Comparison of ENCODE assay signal across 20 cellular contexts in the genomic region with DNA sequence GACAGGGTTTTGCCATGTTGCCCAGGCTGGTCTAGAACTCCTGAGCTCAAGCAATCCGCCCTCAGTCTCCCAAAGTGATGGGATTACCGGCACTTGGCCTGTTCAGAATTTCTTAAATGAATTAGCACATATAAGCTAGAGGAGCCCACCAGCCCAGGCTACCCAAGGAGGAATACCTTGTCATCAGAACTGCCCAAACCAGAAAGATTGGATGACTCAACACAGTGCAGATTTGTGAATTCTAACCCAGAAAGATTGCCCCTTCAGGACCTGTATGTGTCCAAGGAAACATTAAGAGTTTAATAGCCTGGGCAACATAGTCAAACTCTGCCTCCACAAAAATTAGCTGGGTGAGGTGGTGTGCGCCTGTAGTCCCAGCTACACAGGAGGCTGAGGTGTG.
"Had no signal": no experiment of that assay in that cellular context is flagged by ENCODE, and none has a peak within 500 bp of the region (broad histone marks: within the 10 kb centered on the region; RNA-seq: fewer than 3 reads in every experiment).

No MANE protein-coding gene starts in this region.

- H3K4me1 ChIP-seq: esophagus squamous epithelium, right atrium auricular region, sigmoid colon, testis, transverse colon had no signal

- H3K4me3 Mint-ChIP-seq: dendritic cell treated with granulocyte-macrophage colony-stimulating factor and Interleukin-4, amounts not matched to agents 40 ng/mL and 50 ng/mL, for 4 days; effector memory CD8-positive, alpha-beta T cell; natural killer cell; neural crest cell; stimulated activated naive B cell treated with anti-CD40 and anti-IgM and Interleukin-4, amounts not matched to agents 10 μg/mL and 1 μg/mL and 100 μg/mL, for 72 hours; stimulated activated naive CD8-positive, alpha-beta T cell treated with anti-CD3 and anti-CD28 coated beads, Interleukin-15, amount 100 ng/mL, for 72 hours had no signal

- H3K36me3 ChIP-seq: esophagus squamous epithelium, ovary, right atrium auricular region, sigmoid colon, transverse colon had no signal

- H3K4me1 Mint-ChIP-seq: natural killer cell; stimulated activated naive B cell treated with anti-CD40 and anti-IgM and Interleukin-4, amounts not matched to agents 10 μg/mL and 1 μg/mL and 100 μg/mL, for 72 hours; stimulated activated naive CD8-positive, alpha-beta T cell treated with anti-CD3 and anti-CD28 coated beads, Interleukin-15, amount 100 ng/mL, for 72 hours had no signal

- H3K27ac ChIP-seq: esophagus squamous epithelium, ovary, right atrium auricular region, sigmoid colon, skin epidermis, testis, transverse colon had no signal

- H3K36me3 Mint-ChIP-seq: natural killer cell; stimulated activated naive B cell treated with anti-CD40 and anti-IgM and Interleukin-4, amounts not matched to agents 10 μg/mL and 1 μg/mL and 100 μg/mL, for 72 hours had no signal

- H3K27me3 ChIP-seq: ovary, right atrium auricular region, sigmoid colon, testis, transverse colon had no signal

- H3K9me3 ChIP-seq: esophagus squamous epithelium, mucosa of descending colon, ovary, right atrium auricular region, sigmoid colon, testis, transverse colon had no signal

- ATAC-seq: effector memory CD8-positive, alpha-beta T cell; mucosa of descending colon; natural killer cell; stimulated activated naive B cell treated with anti-CD40 and anti-IgM and Interleukin-4, amounts not matched to agents 10 μg/mL and 1 μg/mL and 100 μg/mL, for 72 hours; stimulated activated naive CD8-positive, alpha-beta T cell treated with anti-CD3 and anti-CD28 coated beads, Interleukin-15, amount 100 ng/mL, for 72 hours had no signal

- H3K27ac Mint-ChIP-seq: dendritic cell treated with granulocyte-macrophage colony-stimulating factor and Interleukin-4, amounts not matched to agents 40 ng/mL and 50 ng/mL, for 4 days; effector memory CD8-positive, alpha-beta T cell; natural killer cell; stimulated activated naive B cell treated with anti-CD40 and anti-IgM and Interleukin-4, amounts not matched to agents 10 μg/mL and 1 μg/mL and 100 μg/mL, for 72 hours; stimulated activated naive CD8-positive, alpha-beta T cell treated with anti-CD3 and anti-CD28 coated beads, Interleukin-15, amount 100 ng/mL, for 72 hours had no signal

- H3K4me3 ChIP-seq: esophagus squamous epithelium, mucosa of descending colon, ovary, right atrium auricular region, sigmoid colon, skin epidermis, testis, transverse colon had no signal

- DNase-seq: effector memory CD8-positive, alpha-beta T cell; esophagus squamous epithelium; foreskin fibroblast; head of caudate nucleus; hippocampal formation; kidney glomerular epithelial cell; mucosa of descending colon; natural killer cell; ovary; sigmoid colon; stimulated activated CD4-positive, alpha-beta T cell treated with anti-CD3 and anti-CD28 coated beads, Interleukin-2, amount 100 ng/mL, for 24 hours; stimulated activated CD4-positive, alpha-beta T cell treated with anti-CD3 and anti-CD28 coated beads, Interleukin-4, amount 100 ng/mL, for 4 hours; stimulated activated naive B cell treated with anti-CD40 and anti-IgM and Interleukin-4, amounts not matched to agents 10 μg/mL and 1 μg/mL and 100 μg/mL, for 72 hours; stimulated activated naive CD8-positive, alpha-beta T cell treated with anti-CD3 and anti-CD28 coated beads, Interleukin-15, amount 100 ng/mL, for 72 hours; testis; transverse colon had no signal

- H3K9me3 Mint-ChIP-seq: effector memory CD8-positive, alpha-beta T cell; natural killer cell; stimulated activated naive B cell treated with anti-CD40 and anti-IgM and Interleukin-4, amounts not matched to agents 10 μg/mL and 1 μg/mL and 100 μg/mL, for 72 hours; stimulated activated naive CD8-positive, alpha-beta T cell treated with anti-CD3 and anti-CD28 coated beads, Interleukin-15, amount 100 ng/mL, for 72 hours had no signal
